Comparison of ENCODE assay signal across 19 cellular contexts in the genomic region with DNA sequence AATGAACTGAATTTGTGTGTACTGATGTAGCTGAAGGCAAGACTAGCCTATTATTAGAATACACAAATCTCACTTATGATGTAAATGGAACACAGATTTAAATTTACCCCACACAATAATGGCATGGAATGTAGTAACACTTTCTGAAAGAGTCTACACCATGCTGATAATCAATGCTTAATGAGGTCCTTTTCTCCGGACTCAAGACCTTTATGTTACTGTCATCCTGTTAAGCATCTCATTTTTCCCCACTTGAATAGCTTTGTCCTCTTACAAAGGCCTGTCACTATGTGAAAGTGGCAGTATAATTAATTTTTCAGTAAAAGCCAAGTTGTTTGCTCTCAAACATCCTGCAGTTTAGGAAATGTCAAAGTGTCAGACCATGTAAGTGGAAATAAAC.
DNase-seq lines count a peak whose midpoint lies in the region; ATAC-seq and TF ChIP-seq lines count a peak whose summit lies in the region.
"Had no signal": no experiment of that assay in that cellular context is flagged by ENCODE, and none has a peak within 500 bp of the region (broad histone marks: within the 10 kb centered on the region; RNA-seq: fewer than 3 reads in every experiment).

No MANE protein-coding gene starts in this region.

- no peak overlapping the region for H3K4me3 ChIP-seq in GM23338
- H3K4me3 ChIP-seq in HAP-1: no peak overlapping the region
- H3K4me3 ChIP-seq in neural progenitor cell: no peak overlapping the region
- H3K4me3 ChIP-seq in Caco-2 (ENCODE audit: low read depth, low read length): no peak overlapping the region
- H3K4me3 ChIP-seq: K562 had no signal

- in situ Hi-C loops in HAP-1 (cut with MboI; ENCODE audit: low sequenced_read_pairs): no loop called here

- H3K27ac ChIP-seq in GM23338 (ENCODE audit: low read depth) (no peak overlapping the region), neural progenitor cell (peak overlapping the region; percentile 59)
- H3K27ac ChIP-seq: C4-2B, HL-60 had no signal

- H3K36me3 ChIP-seq in GM23338 (ENCODE audit: insufficient read depth): no peaks in the 10 kb centered on the region
- no peaks in the 10 kb centered on the region for H3K36me3 ChIP-seq in HAP-1 (replicated peaks)
- no peaks in the 10 kb centered on the region for H3K36me3 ChIP-seq in neural progenitor cell
- H3K36me3 ChIP-seq in Caco-2 (ENCODE audit: control insufficient read depth, insufficient read depth, low read length): no peaks in the 10 kb centered on the region
- H3K36me3 ChIP-seq: BE2C had no signal

- POLR2A ChIA-PET in Caco-2 (lab: Charles Lee): no interaction called here

- ATAC-seq in GM23338: no peak
- ATAC-seq: K562 had no signal

- H3K4me3 Mint-ChIP-seq in GM23338 (no peak overlapping the region), mesothelial cell of epicardium (no peak overlapping the region), neural progenitor cell (no peak overlapping the region), Caco-2 (ENCODE audit: unreplicated experiment) (no peak overlapping the region)
- H3K4me3 Mint-ChIP-seq: CD4-positive, alpha-beta T cell; H9 had no signal

- H3F3A ChIP-seq in GM23338 (replicated peaks; ENCODE audit: low read depth) (no peaks in the 10 kb centered on the region), neural progenitor cell (ENCODE audit: low read depth) (peaks cover 13% of the 10 kb centered on the region)

- H4K20me1 ChIP-seq in GM23338 (replicated peaks; ENCODE audit: insufficient read depth) (no peaks in the 10 kb centered on the region), neural progenitor cell (ENCODE audit: low read depth) (peaks cover 19% of the 10 kb centered on the region)

- BruUV-seq in Caco-2 (replicated peaks; lab: Mats Ljungman, UMichigan): no TSS peak

- no peak overlapping the region for H3K9ac ChIP-seq in neural progenitor cell

- H3K36me3 Mint-ChIP-seq in GM23338 (ENCODE audit: low read depth) (no peaks in the 10 kb centered on the region; the same call in 2 of the 3 replicates), mesothelial cell of epicardium (peaks cover 36% of the 10 kb centered on the region), neural progenitor cell (no peaks in the 10 kb centered on the region), Caco-2 (ENCODE audit: insufficient read depth, unreplicated experiment) (peaks cover 8% of the 10 kb centered on the region)

- no peaks in the 10 kb centered on the region for H3K9me3 ChIP-seq in HAP-1
- no peaks in the 10 kb centered on the region for H3K9me3 ChIP-seq in neural progenitor cell (ENCODE audit: low read depth)
- no peaks in the 10 kb centered on the region for H3K9me3 ChIP-seq in Caco-2
- H3K9me3 ChIP-seq: BE2C had no signal

- H3K27ac Mint-ChIP-seq in GM23338: no peak overlapping the region
- H3K27ac Mint-ChIP-seq in mesothelial cell of epicardium: peak overlapping the region; percentile 23
- no peak overlapping the region for H3K27ac Mint-ChIP-seq in neural progenitor cell
- no peak overlapping the region for H3K27ac Mint-ChIP-seq in Caco-2 (ENCODE audit: unreplicated experiment)
- H3K27ac Mint-ChIP-seq: CD4-positive, alpha-beta T cell; H9 had no signal

- no peak for TF ChIP-seq CTCF in GM23338 (conservative IDR thresholded peaks at IDR 0.05; ENCODE audit: low read depth in 2 of 2)
- TF ChIP-seq CTCF in mesothelial cell of epicardium (IDR thresholded peaks at IDR 0.05; ENCODE audit: unreplicated experiment): no peak
- no peak for TF ChIP-seq CTCF in neural progenitor cell (IDR thresholded peaks at IDR 0.05)
- no peak for TF ChIP-seq CTCF in Caco-2 (IDR thresholded peaks at IDR 0.05; ENCODE audit: insufficient read depth in 1 of 2, low read depth in 1 of 2, low read length in 1 of 2, severe bottlenecking in 1 of 2, unreplicated experiment in 1 of 2)

- H3K27me3 ChIP-seq in GM23338 (ENCODE audit: insufficient read depth): no peaks in the 10 kb centered on the region
- H3K27me3 ChIP-seq in HAP-1 (ENCODE audit: low read depth): no peaks in the 10 kb centered on the region
- H3K27me3 ChIP-seq in neural progenitor cell: no peaks in the 10 kb centered on the region
- H3K27me3 ChIP-seq in Caco-2 (replicated peaks; ENCODE audit: control insufficient read depth, insufficient read depth, low read length): no peaks in the 10 kb centered on the region
- H3K27me3 ChIP-seq: BE2C had no signal

- intact Hi-C loops in Caco-2 (cut with micrococcal nuclease; ENCODE audit: unreplicated experiment): no loop called here

- H3K79me2 ChIP-seq in GM23338 (replicated peaks; ENCODE audit: insufficient read depth) (no peaks in the 10 kb centered on the region), neural progenitor cell (ENCODE audit: low read depth) (peaks cover 20% of the 10 kb centered on the region)

- H3K27me3 Mint-ChIP-seq in GM23338 (ENCODE audit: insufficient read depth, low read depth, poor library complexity) (no peaks in the 10 kb centered on the region), mesothelial cell of epicardium (ENCODE audit: low read depth) (no peaks in the 10 kb centered on the region), neural progenitor cell (ENCODE audit: insufficient read depth, low read depth) (no peaks in the 10 kb centered on the region), Caco-2 (ENCODE audit: insufficient read depth, unreplicated experiment) (no peaks in the 10 kb centered on the region)
- H3K27me3 Mint-ChIP-seq: CD4-positive, alpha-beta T cell had no signal

- DNase-seq in GM23338 (ENCODE audit: low spot score) (no peak), HAP-1 (ENCODE audit: low spot score in 2 of 2) (peak; percentile 15 to 100), mesothelial cell of epicardium (ENCODE audit: low spot score in 2 of 2, unreplicated experiment in 2 of 2) (no peak), neural progenitor cell (ENCODE audit: low spot score) (peak; percentile 11), C1 segment of cervical spinal cord (lab: John Stamatoyannopoulos, UW) (no peak), Caco-2 (no peak), SKM-1 treated with dmso at 0.1 percent for 144 hours (lab: John Stamatoyannopoulos, UW; ENCODE audit: unreplicated experiment) (no peak), pons (ENCODE audit: low spot score) (no peak)
- DNase-seq: ACHN; BE2C; CD4-positive, alpha-beta T cell; DMS153; DMS79 treated with DMSO at 0.1 percent for 48 hours; GF-D8; H9; IMR-90 had no signal

- H3K4me1 Mint-ChIP-seq in GM23338 (peaks cover 7% of the 10 kb centered on the region; the same call in 2 of the 3 replicates), mesothelial cell of epicardium (peaks cover 6% of the 10 kb centered on the region), neural progenitor cell (peaks cover 19% of the 10 kb centered on the region), Caco-2 (ENCODE audit: low read depth, unreplicated experiment) (peaks cover 8% of the 10 kb centered on the region)

- no peaks in the 10 kb centered on the region for H3K4me1 ChIP-seq in GM23338 (ENCODE audit: insufficient read depth)
- H3K4me1 ChIP-seq in HAP-1: peaks cover 9% of the 10 kb centered on the region
- H3K4me1 ChIP-seq in neural progenitor cell: peaks cover 10% of the 10 kb centered on the region
- peaks cover 29% of the 10 kb centered on the region for H3K4me1 ChIP-seq in Caco-2
- H3K4me1 ChIP-seq: BE2C had no signal

- H3K9me3 Mint-ChIP-seq in GM23338 (no peaks in the 10 kb centered on the region; the same call in 2 of the 3 replicates), mesothelial cell of epicardium (peaks cover 14% of the 10 kb centered on the region), neural progenitor cell (no peaks in the 10 kb centered on the region), Caco-2 (ENCODE audit: unreplicated experiment) (no peaks in the 10 kb centered on the region)
- H3K9me3 Mint-ChIP-seq: CD4-positive, alpha-beta T cell; H9 had no signal

- H2AFZ ChIP-seq in GM23338 (no peak overlapping the region), neural progenitor cell (replicated peaks) (no peak overlapping the region)

- no peaks in the 10 kb centered on the region for H3K9me2 ChIP-seq in GM23338 (ENCODE audit: insufficient read depth)

- H3K4me2 ChIP-seq in GM23338: peak overlapping the region; percentile 20; the same call in 1 of the 2 replicates
- H3K4me2 ChIP-seq in neural progenitor cell: no peak overlapping the region

- CTCF ChIA-PET in Caco-2 (lab: Charles Lee): no interaction called here

TF ChIP-seq in GM23338, 12 proteins besides CTCF, POLR2A, EP300 and RAD21 (continues in another document):
- no peak for TF ChIP-seq EZH2 (IDR thresholded peaks at IDR 0.05; ENCODE audit: low read depth, unreplicated experiment)
- no peak for TF ChIP-seq JUNB (IDR thresholded peaks at IDR 0.05; ENCODE audit: unreplicated experiment)
- TF ChIP-seq NANOG (IDR thresholded peaks at IDR 0.05; ENCODE audit: borderline replicate concordance): no peak
- TF ChIP-seq ZNF114 (CRISPR knock-in tag; IDR thresholded peaks at IDR 0.05): no peak
- TF ChIP-seq, protein P1, sequence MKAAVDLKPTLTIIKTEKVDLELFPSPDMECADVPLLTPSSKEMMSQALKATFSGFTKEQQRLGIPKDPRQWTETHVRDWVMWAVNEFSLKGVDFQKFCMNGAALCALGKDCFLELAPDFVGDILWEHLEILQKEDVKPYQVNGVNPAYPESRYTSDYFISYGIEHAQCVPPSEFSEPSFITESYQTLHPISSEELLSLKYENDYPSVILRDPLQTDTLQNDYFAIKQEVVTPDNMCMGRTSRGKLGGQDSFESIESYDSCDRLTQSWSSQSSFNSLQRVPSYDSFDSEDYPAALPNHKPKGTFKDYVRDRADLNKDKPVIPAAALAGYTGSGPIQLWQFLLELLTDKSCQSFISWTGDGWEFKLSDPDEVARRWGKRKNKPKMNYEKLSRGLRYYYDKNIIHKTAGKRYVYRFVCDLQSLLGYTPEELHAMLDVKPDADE (IDR thresholded peaks at IDR 0.05): no peak
- TF ChIP-seq EZH2phosphoT487 (IDR thresholded peaks at IDR 0.05; ENCODE audit: unreplicated experiment): no peak
- no peak for TF ChIP-seq STAT1 (IDR thresholded peaks at IDR 0.05; ENCODE audit: unreplicated experiment)

Comparison
In these comparisons a context has a peak if more than half of its experiments do, and no peak if none do; other contexts are left out.
1. DNase-seq: peak in HAP-1 (2 of 2) and neural progenitor cell (single experiment); none in GM23338 (single experiment), mesothelial cell of epicardium (0 of 2), C1 segment of cervical spinal cord (0 of 14), Caco-2 (0 of 2), SKM-1 treated with dmso at 0.1 percent for 144 hours (single experiment) and pons (single experiment).